Comparison of ENCODE assay signal across 15 cellular contexts in genomic region chr9:136239963-136240330, GRCh38. TPM values are rescaled to one million over a fixed set of nuclear protein-coding genes. Genes with fewer than 3 reads are reported as not detected.
DNase-seq lines count a peak whose midpoint lies in the region; TF ChIP-seq lines count a peak whose summit lies in the region.
"Had no signal": no experiment of that assay in that cellular context is flagged by ENCODE, and none has a peak within 500 bp of the region (broad histone marks: within the 10 kb centered on the region; RNA-seq: fewer than 3 reads in every experiment).

No MANE protein-coding gene starts in this region.

- in situ Hi-C loops in transverse colon (cut with MboI; ENCODE audit: low pct_ligation_motif_present in 1 of 4, low pct_unique_long_range_greater_than_20kb in 1 of 4, low sequenced_read_pairs in 3 of 4), result no loop called here

- peak overlapping the region in 2 of 4 donors; percentile 6 to 16 for H3K27ac ChIP-seq in transverse colon
- H3K27ac ChIP-seq: ovary, vagina had no signal

- H3K27me3 ChIP-seq in transverse colon, result no peaks in the 10 kb centered on the region
- H3K27me3 ChIP-seq: ovary, vagina had no signal

- no peak overlapping the region for H3K27ac Mint-ChIP-seq in activated T-helper 2 cell treated with anti-CD3 and anti-CD28 coated beads, Interferon-gamma antibody, Interleukin-2, Interleukin-4, amounts not matched to agents 10 μg/mL and 5 μg/mL and 100 μg/mL, durations not matched to agents 14 hours and 24 hours and 36 hours

- WGBS in transverse colon (ENCODE audit: low coverage in 1 of 2), 2 donors, result 33 to 100% methylated on average over 1 to 3 of the region's 3 CpGs

- DNase-seq in SIG-M5 treated with dmso at 0.1 percent for 504 hours (lab: John Stamatoyannopoulos, UW; ENCODE audit: unreplicated experiment) (peak; percentile 49), SIG-M5 (lab: John Stamatoyannopoulos, UW) (no peak), NCI-H526 (lab: John Stamatoyannopoulos, UW) (peak; percentile 75 to 88), erythroblast (lab: John Stamatoyannopoulos, UW) (peak; percentile 54 to 55), transverse colon (peak; percentile 70), foreskin melanocyte (no peak)
- no peak for DNase-seq in activated T-helper 2 cell treated with anti-CD3 and anti-CD28 coated beads, Interferon-gamma antibody, Interleukin-2, Interleukin-4, amounts not matched to agents 10 μg/mL and 5 μg/mL and 100 μg/mL, durations not matched to agents 14 hours and 24 hours and 36 hours (ENCODE audit: low spot score)
- DNase-seq in stimulated activated CD4-positive, alpha-beta T cell treated with anti-CD3 and anti-CD28 coated beads, Interleukin-1b, Interleukin-23, amount 100 ng/mL, for 48 hours, result no peak
- DNase-seq: activated CD4-positive, alpha-beta T cell treated with anti-CD3 and anti-CD28 coated beads, Interleukin-2, amount 50 U/mL, for 4 hours; central memory CD4-positive, alpha-beta T cell; hippocampal formation; ovary had no signal

- H3K36me3 Mint-ChIP-seq in activated T-helper 2 cell treated with anti-CD3 and anti-CD28 coated beads, Interferon-gamma antibody, Interleukin-2, Interleukin-4, amounts not matched to agents 10 μg/mL and 5 μg/mL and 100 μg/mL, durations not matched to agents 14 hours and 24 hours and 36 hours (ENCODE audit: low read depth), result peaks cover 25% of the 10 kb centered on the region

- intact Hi-C loops in transverse colon (cut with DNase I; ENCODE audit: low total_unique reads), result no loop called here
- intact Hi-C loops in activated T-helper 2 cell treated with anti-CD3 and anti-CD28 coated beads, Interferon-gamma antibody, Interleukin-2, Interleukin-4, amounts not matched to agents 10 μg/mL and 5 μg/mL and 100 μg/mL, durations not matched to agents 14 hours and 24 hours and 36 hours (cut with micrococcal nuclease), result loop anchor here (10.0 kb wide), 3 partner anchors 125 to 335 kb away; partner anchors contain the start of genes CAMSAP1, SEC16A and TMEM250

- TF ChIP-seq CTCF in transverse colon (IDR thresholded peaks at IDR 0.05), result no peak

- no peaks in the 10 kb centered on the region for H3K9me3 ChIP-seq in transverse colon
- H3K9me3 ChIP-seq: ovary, vagina had no signal

- H3K4me1 ChIP-seq in transverse colon, result peaks cover 7 to 29% (median 15%) of the 10 kb centered on the region in 4 donors

- peaks cover 30% of the 10 kb centered on the region for H3K4me1 Mint-ChIP-seq in activated T-helper 2 cell treated with anti-CD3 and anti-CD28 coated beads, Interferon-gamma antibody, Interleukin-2, Interleukin-4, amounts not matched to agents 10 μg/mL and 5 μg/mL and 100 μg/mL, durations not matched to agents 14 hours and 24 hours and 36 hours (ENCODE audit: low read depth)

- no peaks in the 10 kb centered on the region for H3K9me3 Mint-ChIP-seq in activated T-helper 2 cell treated with anti-CD3 and anti-CD28 coated beads, Interferon-gamma antibody, Interleukin-2, Interleukin-4, amounts not matched to agents 10 μg/mL and 5 μg/mL and 100 μg/mL, durations not matched to agents 14 hours and 24 hours and 36 hours

- no peak overlapping the region for H3K4me3 ChIP-seq in transverse colon
- H3K4me3 ChIP-seq: ovary, vagina had no signal

- no peak for TF ChIP-seq EP300 in transverse colon (IDR thresholded peaks at IDR 0.05; ENCODE audit: low read depth)

- no peaks in the 10 kb centered on the region for H3K36me3 ChIP-seq in transverse colon
- H3K36me3 ChIP-seq: ovary had no signal

- no peaks in the 10 kb centered on the region for H3K27me3 Mint-ChIP-seq in activated T-helper 2 cell treated with anti-CD3 and anti-CD28 coated beads, Interferon-gamma antibody, Interleukin-2, Interleukin-4, amounts not matched to agents 10 μg/mL and 5 μg/mL and 100 μg/mL, durations not matched to agents 14 hours and 24 hours and 36 hours (ENCODE audit: low read depth)

- H3K4me3 Mint-ChIP-seq in activated T-helper 2 cell treated with anti-CD3 and anti-CD28 coated beads, Interferon-gamma antibody, Interleukin-2, Interleukin-4, amounts not matched to agents 10 μg/mL and 5 μg/mL and 100 μg/mL, durations not matched to agents 14 hours and 24 hours and 36 hours (ENCODE audit: low read depth), result no peak overlapping the region

- TF ChIP-seq POLR2A in erythroblast (IDR thresholded peaks at IDR 0.05; ENCODE audit: low read length) (no peak), transverse colon (IDR thresholded peaks at IDR 0.05) (no peak)

RNA-seq across cellular contexts. Expression of gene QSOX2, which starts 5.7 kb away (rescaled TPM):
- total RNA-seq in transverse colon, result 10 to 100 TPM in 1 of 4 donors, 1 to 10 TPM in 3; 3.7 to 18.1 (median 4.8) TPM
- total RNA-seq in activated T-helper 2 cell treated with anti-CD3 and anti-CD28 coated beads, Interferon-gamma antibody, Interleukin-2, Interleukin-4, amounts not matched to agents 10 μg/mL and 5 μg/mL and 100 μg/mL, durations not matched to agents 14 hours and 24 hours and 36 hours, result 24.9 and 25.4 TPM in 2 replicates

RNA-seq across cellular contexts. Expression of gene LHX3, which starts 35.0 kb away (rescaled TPM):
- not detected for total RNA-seq in transverse colon
- total RNA-seq in activated T-helper 2 cell treated with anti-CD3 and anti-CD28 coated beads, Interferon-gamma antibody, Interleukin-2, Interleukin-4, amounts not matched to agents 10 μg/mL and 5 μg/mL and 100 μg/mL, durations not matched to agents 14 hours and 24 hours and 36 hours, result not detected in 2 replicates
- total RNA-seq: endothelial cell of umbilical vein; ovary; T-helper 2 cell treated with Interferon-gamma antibody and Interleukin-4, amounts not matched to agents 100 ng/mL and 5 ng/mL, for 36 hours; vagina had no signal

Comparison
In these comparisons a context has a peak if more than half of its experiments do, and no peak if none do; other contexts are left out.
1. DNase-seq: peak in SIG-M5 treated with dmso at 0.1 percent for 504 hours (single experiment), NCI-H526 (2 of 2), erythroblast (2 of 2) and transverse colon (single experiment); none in SIG-M5 (single experiment), activated T-helper 2 cell treated with anti-CD3 and anti-CD28 coated beads, Interferon-gamma antibody, Interleukin-2, Interleukin-4, amounts not matched to agents 10 μg/mL and 5 μg/mL and 100 μg/mL, durations not matched to agents 14 hours and 24 hours and 36 hours (single experiment), foreskin melanocyte (single experiment) and stimulated activated CD4-positive, alpha-beta T cell treated with anti-CD3 and anti-CD28 coated beads, Interleukin-1b, Interleukin-23, amount 100 ng/mL, for 48 hours (single experiment).